In the genomic region with DNA sequence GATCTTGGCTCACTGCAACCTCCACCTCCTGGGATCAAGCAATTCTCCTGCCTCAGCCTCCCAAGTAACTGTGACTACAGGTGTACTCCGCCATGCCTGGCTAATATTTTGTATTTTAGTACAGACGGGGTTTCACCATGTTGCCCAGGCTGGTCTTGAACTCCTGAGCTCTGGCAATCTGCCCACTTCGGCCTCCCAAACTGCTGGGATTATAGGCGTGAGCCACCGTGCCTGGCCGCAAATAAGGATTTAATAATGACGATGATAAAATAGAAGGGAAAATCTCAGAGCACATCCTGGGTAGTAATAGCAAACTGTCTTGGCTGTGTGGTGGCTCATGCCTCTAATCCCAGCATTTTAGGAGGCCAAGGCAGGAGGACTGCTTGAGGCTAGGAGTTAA, we compare ENCODE assay signal across 7 cellular contexts. TPM values are rescaled to one million over a fixed set of nuclear protein-coding genes. Genes with fewer than 3 reads are reported as not detected.
DNase-seq lines count a peak whose midpoint lies in the region; ATAC-seq and TF ChIP-seq lines count a peak whose summit lies in the region.
"Not testable (repeated sequence)": the region's sequence is repeated elsewhere in the genome, so short reads cannot be mapped to it uniquely, and the experiment has no call there.

No MANE protein-coding gene starts in this region.

- not testable (repeated sequence) for H3K27me3 Mint-ChIP-seq in T-cell; activated T-helper 17 cell treated with anti-CD3 and anti-CD28 coated beads, Interleukin-2, amount 50 U/mL, for 72 hours; naive thymus-derived CD8-positive, alpha-beta T cell; stimulated activated naive CD8-positive, alpha-beta T cell treated with anti-CD3 and anti-CD28 coated beads, Interleukin-15, amount 100 ng/mL, for 72 hours

- not testable (repeated sequence) for H3K36me3 Mint-ChIP-seq in T-cell; activated T-helper 17 cell treated with anti-CD3 and anti-CD28 coated beads, Interleukin-2, amount 50 U/mL, for 72 hours (ENCODE audit: low read depth); naive thymus-derived CD8-positive, alpha-beta T cell

- H3K36me3 ChIP-seq in colonic mucosa, right atrium auricular region: not testable (repeated sequence)

- H3K27ac ChIP-seq in HL-60 (replicated peaks) (peak overlapping the region; percentile 67), colonic mucosa (peak overlapping the region; percentile 95), right atrium auricular region (peak overlapping the region; percentile 89 to 95)

- H3K4me3 Mint-ChIP-seq in T-cell, result peak overlapping the region in 1 of 3 donors; percentile 46
- H3K4me3 Mint-ChIP-seq in activated T-helper 17 cell treated with anti-CD3 and anti-CD28 coated beads, Interleukin-2, amount 50 U/mL, for 72 hours, result peak overlapping the region; percentile 77
- peak overlapping the region in 7 of 10 donors; percentile 14 to 83 (median 75) for H3K4me3 Mint-ChIP-seq in naive thymus-derived CD8-positive, alpha-beta T cell
- H3K4me3 Mint-ChIP-seq in stimulated activated naive CD8-positive, alpha-beta T cell treated with anti-CD3 and anti-CD28 coated beads, Interleukin-15, amount 100 ng/mL, for 72 hours, result peak overlapping the region; percentile 4 to 52

- intact Hi-C loops in colonic mucosa (cut with DNase I), result not testable (repeated sequence)

- H3K9me3 Mint-ChIP-seq in T-cell; activated T-helper 17 cell treated with anti-CD3 and anti-CD28 coated beads, Interleukin-2, amount 50 U/mL, for 72 hours; naive thymus-derived CD8-positive, alpha-beta T cell; stimulated activated naive CD8-positive, alpha-beta T cell treated with anti-CD3 and anti-CD28 coated beads, Interleukin-15, amount 100 ng/mL, for 72 hours: not testable (repeated sequence)

- H3K4me1 ChIP-seq in colonic mucosa, result peaks cover 13% of the 10 kb centered on the region
- peaks cover 0 to 67% of the 10 kb centered on the region in 2 donors for H3K4me1 ChIP-seq in right atrium auricular region

- not testable (repeated sequence) for H3K9ac ChIP-seq in colonic mucosa (ENCODE audit: low read depth in 2 of 2, low read length in 2 of 2)

- not testable (repeated sequence) for H3K4me3 ChIP-seq in HL-60 (replicated peaks; ENCODE audit: insufficient read depth, low read length); colonic mucosa; right atrium auricular region

- not testable (repeated sequence) for ATAC-seq in T-cell (replicated peaks in 1 of 4); activated T-helper 17 cell treated with anti-CD3 and anti-CD28 coated beads, Interleukin-2, amount 50 U/mL, for 72 hours (replicated peaks); naive thymus-derived CD8-positive, alpha-beta T cell; stimulated activated naive CD8-positive, alpha-beta T cell treated with anti-CD3 and anti-CD28 coated beads, Interleukin-15, amount 100 ng/mL, for 72 hours

- peaks cover 49 to 59% (median 51%) of the 10 kb centered on the region in 3 donors for H3K4me1 Mint-ChIP-seq in T-cell
- not testable (repeated sequence) for H3K4me1 Mint-ChIP-seq in activated T-helper 17 cell treated with anti-CD3 and anti-CD28 coated beads, Interleukin-2, amount 50 U/mL, for 72 hours
- H3K4me1 Mint-ChIP-seq in naive thymus-derived CD8-positive, alpha-beta T cell, result peaks cover 16 to 71% (median 58%) of the 10 kb centered on the region in 4 donors
- peaks cover 57% of the 10 kb centered on the region for H3K4me1 Mint-ChIP-seq in stimulated activated naive CD8-positive, alpha-beta T cell treated with anti-CD3 and anti-CD28 coated beads, Interleukin-15, amount 100 ng/mL, for 72 hours

- peak overlapping the region; percentile 92 for H3K27ac Mint-ChIP-seq in T-cell
- H3K27ac Mint-ChIP-seq in activated T-helper 17 cell treated with anti-CD3 and anti-CD28 coated beads, Interleukin-2, amount 50 U/mL, for 72 hours, result peak overlapping the region; percentile 87
- peak overlapping the region; percentile 90 to 98 (median 97) for H3K27ac Mint-ChIP-seq in naive thymus-derived CD8-positive, alpha-beta T cell
- H3K27ac Mint-ChIP-seq in stimulated activated naive CD8-positive, alpha-beta T cell treated with anti-CD3 and anti-CD28 coated beads, Interleukin-15, amount 100 ng/mL, for 72 hours, result peak overlapping the region; percentile 85 to 94

- CTCF ChIA-PET in T-cell (lab: Charles Lee), result interaction anchor here in 1 of 2 donors (1.0 to 1.4 kb wide), 2 partner anchors 8 to 79 kb away, joined by 3 to 4 read pairs; no protein-coding TSS in a partner anchor

- TF ChIP-seq CTCF in HL-60 (IDR thresholded peaks at IDR 0.05; ENCODE audit: insufficient read depth, low read length); colonic mucosa (IDR thresholded peaks at IDR 0.05); right atrium auricular region (IDR thresholded peaks at IDR 0.05): not testable (repeated sequence)

- not testable (repeated sequence) for H3K9me3 ChIP-seq in colonic mucosa, right atrium auricular region

- H3K27me3 ChIP-seq in HL-60 (ENCODE audit: insufficient read depth, poor library complexity, severe bottlenecking); colonic mucosa; right atrium auricular region: not testable (repeated sequence)

- POLR2A ChIA-PET in T-cell (lab: Charles Lee), result not testable (repeated sequence)
- POLR2A ChIA-PET in naive thymus-derived CD8-positive, alpha-beta T cell (lab: Charles Lee), result interaction anchor here (0.6 to 2.2 kb wide), 12 partner anchors 11 to 138 kb away, joined by 4 to 16 read pairs (median 6); no protein-coding TSS in a partner anchor

- not testable (repeated sequence) for DNase-seq in HL-60 (ENCODE audit: low read depth in 1 of 2, low spot score in 1 of 2); T-cell; colonic mucosa; right atrium auricular region (ENCODE audit: low spot score); naive thymus-derived CD8-positive, alpha-beta T cell; stimulated activated naive CD8-positive, alpha-beta T cell treated with anti-CD3 and anti-CD28 coated beads, Interleukin-15, amount 100 ng/mL, for 72 hours

RNA-seq across cellular contexts. Expression of gene TXN2, which starts 30.5 kb away (rescaled TPM):
- total RNA-seq in T-cell, result 10 to 100 TPM; 36.9 to 47.6 (median 45.4) TPM
- 100 to 1,000 TPM in 1 of 2 donors, 10 to 100 TPM in 1; 87.9 to 114 TPM for total RNA-seq in activated T-helper 17 cell treated with anti-CD3 and anti-CD28 coated beads, Interleukin-2, amount 50 U/mL, for 72 hours
- total RNA-seq in colonic mucosa, result 100 to 1,000 TPM; 101 to 142 TPM
- 10 to 100 TPM; 70.6 to 82.1 TPM for total RNA-seq in right atrium auricular region
- total RNA-seq in naive thymus-derived CD8-positive, alpha-beta T cell, result 10 to 100 TPM; 40.8 to 43.4 TPM
- polyA plus RNA-seq in naive thymus-derived CD8-positive, alpha-beta T cell, result 100 to 1,000 TPM; 145 to 158 (median 157) TPM

RNA-seq across cellular contexts. Expression of gene FOXRED2, which starts 55.9 kb away (rescaled TPM):
- total RNA-seq in T-cell (1 to 10 TPM; 1.7 to 5.0 (median 3.2) TPM), colonic mucosa (10 to 100 TPM in 1 of 2 donors, 1 to 10 TPM in 1; 3.6 to 14.3 TPM), right atrium auricular region (1 to 10 TPM; 3.7 to 5.7 TPM)
- 10 to 100 TPM; 12.3 to 18.0 TPM for total RNA-seq in activated T-helper 17 cell treated with anti-CD3 and anti-CD28 coated beads, Interleukin-2, amount 50 U/mL, for 72 hours
- total RNA-seq in naive thymus-derived CD8-positive, alpha-beta T cell, result 1 to 10 TPM; 6.7 to 6.8 TPM
- polyA plus RNA-seq in naive thymus-derived CD8-positive, alpha-beta T cell, result 1 to 10 TPM; 1.8 to 6.8 (median 3.9) TPM
